ENCODE assay signal across 29 cellular contexts in genomic region chr11:2595205-2595604, GRCh38.
"Had no signal": no experiment of that assay in that cellular context is flagged by ENCODE, and none has a peak within 500 bp of the region (broad histone marks: within the 10 kb centered on the region; RNA-seq: fewer than 3 reads in every experiment).

No MANE protein-coding gene starts in this region.

- H3K36me3 Mint-ChIP-seq: stimulated activated effector memory CD8-positive, alpha-beta T cell treated with anti-CD3 and anti-CD28 coated beads, Interleukin-12 subunit alpha, Interleukin-12 subunit beta, amount 100 ng/mL, for 72 hours; type B pancreatic cell had no signal

- H3K27ac Mint-ChIP-seq: stimulated activated effector memory CD8-positive, alpha-beta T cell treated with anti-CD3 and anti-CD28 coated beads, Interleukin-12 subunit alpha, Interleukin-12 subunit beta, amount 100 ng/mL, for 72 hours; stimulated activated memory B cell treated with anti-CD40 and anti-IgM and Interleukin-4, amounts not matched to agents 10 μg/mL and 1 μg/mL and 100 μg/mL, for 72 hours; stimulated activated naive B cell treated with anti-CD40 and anti-IgM and Interleukin-4, amounts not matched to agents 10 μg/mL and 1 μg/mL and 100 μg/mL, for 72 hours; stimulated activated naive CD8-positive, alpha-beta T cell treated with anti-CD3 and anti-CD28 coated beads, Interleukin-15, amount 100 ng/mL, for 72 hours; stimulated activated naive CD8-positive, alpha-beta T cell treated with anti-CD3 and anti-CD28 coated beads, Interleukin-15, Interleukin-2, amounts not matched to agents 100 ng/mL and 50 ng/mL, for 24 hours; type B pancreatic cell had no signal

- H3K4me1 ChIP-seq: stomach, suprapubic skin, testis, thyroid gland, tibial artery, tibial nerve, transverse colon, upper lobe of left lung, upper lobe of right lung, uterus, vagina had no signal

- ATAC-seq: stimulated activated effector memory CD8-positive, alpha-beta T cell treated with anti-CD3 and anti-CD28 coated beads, Interleukin-12 subunit alpha, Interleukin-12 subunit beta, amount 100 ng/mL, for 72 hours; stimulated activated memory B cell treated with anti-CD40 and anti-IgM and Interleukin-4, amounts not matched to agents 10 μg/mL and 1 μg/mL and 100 μg/mL, for 72 hours; stimulated activated naive B cell treated with anti-CD40 and anti-IgM and Interleukin-4, amounts not matched to agents 10 μg/mL and 1 μg/mL and 100 μg/mL, for 72 hours; stimulated activated naive CD8-positive, alpha-beta T cell treated with anti-CD3 and anti-CD28 coated beads, Interleukin-15, amount 100 ng/mL, for 72 hours; stimulated activated naive CD8-positive, alpha-beta T cell treated with anti-CD3 and anti-CD28 coated beads, Interleukin-15, Interleukin-2, amounts not matched to agents 100 U/mL and 50 U/mL, for 24 hours; upper lobe of right lung had no signal

- H3K9me3 ChIP-seq: testis, thyroid gland, upper lobe of right lung, uterus, vagina had no signal

- H3K27me3 Mint-ChIP-seq: stimulated activated memory B cell treated with anti-CD40 and anti-IgM and Interleukin-4, amounts not matched to agents 10 μg/mL and 1 μg/mL and 100 μg/mL, for 72 hours; stimulated activated naive B cell treated with anti-CD40 and anti-IgM and Interleukin-4, amounts not matched to agents 10 μg/mL and 1 μg/mL and 100 μg/mL, for 72 hours; stimulated activated naive CD8-positive, alpha-beta T cell treated with anti-CD3 and anti-CD28 coated beads, Interleukin-15, amount 100 ng/mL, for 72 hours; stimulated activated naive CD8-positive, alpha-beta T cell treated with anti-CD3 and anti-CD28 coated beads, Interleukin-15, Interleukin-2, amounts not matched to agents 100 ng/mL and 50 ng/mL, for 24 hours had no signal

- H3K27ac ChIP-seq: stomach, suprapubic skin, testis, thoracic aorta, thyroid gland, tibial artery, tibial nerve, transverse colon, upper lobe of left lung, upper lobe of right lung, uterus, vagina had no signal

- H3K4me1 Mint-ChIP-seq: stimulated activated effector memory CD8-positive, alpha-beta T cell treated with anti-CD3 and anti-CD28 coated beads, Interleukin-12 subunit alpha, Interleukin-12 subunit beta, amount 100 ng/mL, for 72 hours; stimulated activated memory B cell treated with anti-CD40 and anti-IgM and Interleukin-4, amounts not matched to agents 10 μg/mL and 1 μg/mL and 100 μg/mL, for 72 hours; stimulated activated naive B cell treated with anti-CD40 and anti-IgM and Interleukin-4, amounts not matched to agents 10 μg/mL and 1 μg/mL and 100 μg/mL, for 72 hours; stimulated activated naive CD8-positive, alpha-beta T cell treated with anti-CD3 and anti-CD28 coated beads, Interleukin-15, amount 100 ng/mL, for 72 hours had no signal

- DNase-seq: stimulated activated CD4-positive, alpha-beta T cell treated with anti-CD3 and anti-CD28 coated beads, Interleukin-2, amount 100 ng/mL, for 48 hours; stimulated activated CD4-positive, alpha-beta T cell treated with anti-CD3 and anti-CD28 coated beads, Interleukin-4, amount 100 ng/mL, for 1 hour; stimulated activated CD4-positive, alpha-beta T cell treated with anti-CD3 and anti-CD28 coated beads, Interleukin-4, amount 100 ng/mL, for 24 hours; stimulated activated CD4-positive, alpha-beta T cell treated with anti-CD3 and anti-CD28 coated beads, Interleukin-4, amount 100 ng/mL, for 4 hours; stimulated activated CD8-positive, alpha-beta memory T cell treated with anti-CD3 and anti-CD28 coated beads, Interleukin-4, amount 100 ng/mL, for 48 hours; stimulated activated naive B cell treated with anti-CD40 and anti-IgM and Interleukin-4, amounts not matched to agents 10 μg/mL and 1 μg/mL and 100 μg/mL, for 72 hours; stimulated activated naive CD4-positive, alpha-beta T cell; stimulated activated naive CD4-positive, alpha-beta T cell treated with Interleukin-2 at 50 U/mL for 16 hours; stimulated activated naive CD8-positive, alpha-beta T cell treated with anti-CD3 and anti-CD28 coated beads, Interleukin-15, amount 100 ng/mL, for 72 hours; stimulated activated naive CD8-positive, alpha-beta T cell treated with anti-CD3 and anti-CD28 coated beads, Interleukin-15, Interleukin-2, amounts not matched to agents 100 U/mL and 50 U/mL, for 24 hours; stomach; substantia nigra; testis; thyroid gland; tibial artery; transverse colon; trophoblast cell; upper lobe of left lung; upper lobe of right lung; uterus had no signal

- H3K36me3 ChIP-seq: suprapubic skin, thoracic aorta, tibial artery, transverse colon, upper lobe of right lung, uterus, vagina had no signal

- FAIRE-seq: urothelium cell line had no signal

- H3K4me3 Mint-ChIP-seq: stimulated activated effector memory CD8-positive, alpha-beta T cell treated with anti-CD3 and anti-CD28 coated beads, Interleukin-12 subunit alpha, Interleukin-12 subunit beta, amount 100 ng/mL, for 72 hours; stimulated activated memory B cell treated with anti-CD40 and anti-IgM and Interleukin-4, amounts not matched to agents 10 μg/mL and 1 μg/mL and 100 μg/mL, for 72 hours; stimulated activated naive B cell treated with anti-CD40 and anti-IgM and Interleukin-4, amounts not matched to agents 10 μg/mL and 1 μg/mL and 100 μg/mL, for 72 hours; stimulated activated naive CD8-positive, alpha-beta T cell treated with anti-CD3 and anti-CD28 coated beads, Interleukin-15, amount 100 ng/mL, for 72 hours; stimulated activated naive CD8-positive, alpha-beta T cell treated with anti-CD3 and anti-CD28 coated beads, Interleukin-15, Interleukin-2, amounts not matched to agents 100 ng/mL and 50 ng/mL, for 24 hours; type B pancreatic cell had no signal

- H3K27me3 ChIP-seq: stomach, suprapubic skin, testis, thyroid gland, tibial artery, tibial nerve, transverse colon, upper lobe of left lung, upper lobe of right lung, uterus, vagina had no signal

- H3K4me3 ChIP-seq: stomach, suprapubic skin, testis, thoracic aorta, thyroid gland, tibial artery, tibial nerve, transverse colon, upper lobe of left lung, upper lobe of right lung, uterus, vagina had no signal
